In the genomic region with DNA sequence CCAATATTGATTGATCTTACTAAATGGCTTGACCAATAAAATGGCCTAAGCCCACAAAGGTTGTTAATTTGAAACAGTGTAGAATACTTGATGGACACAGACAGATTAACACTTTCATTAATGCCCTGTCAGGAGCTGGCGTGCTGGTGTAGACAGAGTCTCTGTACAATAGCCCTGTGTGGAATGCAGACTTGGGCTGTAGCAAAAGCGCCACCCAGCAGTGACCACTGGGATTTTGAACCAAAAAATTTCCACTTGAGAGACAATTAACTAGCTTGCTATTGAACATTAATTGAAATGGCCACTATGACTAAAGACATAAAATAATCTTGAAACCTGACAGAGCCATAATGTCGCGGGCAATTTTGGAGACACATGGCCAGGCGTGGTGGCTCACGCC, we compare ENCODE assay signal across 1 cellular context.
TF ChIP-seq lines count a peak whose summit lies in the region.

No MANE protein-coding gene starts in this region.

TF ChIP-seq in GM12878, 131 proteins besides CTCF, POLR2A, EP300 and RAD21:
- peak; percentile 35; the same call in 1 of the 2 replicates for TF ChIP-seq SMC3 (IDR thresholded peaks at IDR 0.05; ENCODE audit: borderline replicate concordance, low read length)
- TF ChIP-seq, protein P1, sequence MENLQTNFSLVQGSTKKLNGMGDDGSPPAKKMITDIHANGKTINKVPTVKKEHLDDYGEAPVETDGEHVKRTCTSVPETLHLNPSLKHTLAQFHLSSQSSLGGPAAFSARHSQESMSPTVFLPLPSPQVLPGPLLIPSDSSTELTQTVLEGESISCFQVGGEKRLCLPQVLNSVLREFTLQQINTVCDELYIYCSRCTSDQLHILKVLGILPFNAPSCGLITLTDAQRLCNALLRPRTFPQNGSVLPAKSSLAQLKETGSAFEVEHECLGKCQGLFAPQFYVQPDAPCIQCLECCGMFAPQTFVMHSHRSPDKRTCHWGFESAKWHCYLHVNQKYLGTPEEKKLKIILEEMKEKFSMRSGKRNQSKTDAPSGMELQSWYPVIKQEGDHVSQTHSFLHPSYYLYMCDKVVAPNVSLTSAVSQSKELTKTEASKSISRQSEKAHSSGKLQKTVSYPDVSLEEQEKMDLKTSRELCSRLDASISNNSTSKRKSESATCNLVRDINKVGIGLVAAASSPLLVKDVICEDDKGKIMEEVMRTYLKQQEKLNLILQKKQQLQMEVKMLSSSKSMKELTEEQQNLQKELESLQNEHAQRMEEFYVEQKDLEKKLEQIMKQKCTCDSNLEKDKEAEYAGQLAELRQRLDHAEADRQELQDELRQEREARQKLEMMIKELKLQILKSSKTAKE (IDR thresholded peaks at IDR 0.05; ENCODE audit: low read depth, poor library complexity, severe bottlenecking), result no peak
